In genomic region chr15:83082730-83083386, GRCh38 we compare ENCODE assay signal across 23 cellular contexts. TPM values are rescaled to one million over a fixed set of nuclear protein-coding genes. Genes with fewer than 3 reads are reported as not detected.
"Had no signal": no experiment of that assay in that cellular context is flagged by ENCODE, and none has a peak within 500 bp of the region (broad histone marks: within the 10 kb centered on the region; RNA-seq: fewer than 3 reads in every experiment).

No MANE protein-coding gene starts in this region.

- FAIRE-seq: endometrium, keratinocyte had no signal

- H3K9ac ChIP-seq: parathyroid adenoma had no signal

- H3K4me3 ChIP-seq: esophagus squamous epithelium, lower lobe of right lung, right atrium auricular region, thoracic aorta, tibial nerve, upper lobe of right lung, uterus had no signal

- H3K79me2 ChIP-seq: parathyroid adenoma had no signal

- DNase-seq: cortex of kidney; effector memory CD8-positive, alpha-beta T cell; esophagus squamous epithelium; foreskin melanocyte; head of caudate nucleus; left ventricle myocardium superior; lower lobe of right lung; natural killer cell; stimulated activated CD4-positive, alpha-beta T cell treated with anti-CD3 and anti-CD28 coated beads, Interleukin-2, amount 100 ng/mL, for 24 hours; stimulated activated CD4-positive, alpha-beta T cell treated with anti-CD3 and anti-CD28 coated beads, Interleukin-4, amount 100 ng/mL, for 24 hours; stimulated activated naive CD4-positive, alpha-beta T cell treated with Interleukin-2 at 50 U/mL for 16 hours; upper lobe of right lung; uterus had no signal

- H3K27me3 ChIP-seq: right atrium auricular region, uterus had no signal

- H3K27ac Mint-ChIP-seq: effector memory CD8-positive, alpha-beta T cell; natural killer cell; progenitor cell of endocrine pancreas; stimulated activated effector memory CD8-positive, alpha-beta T cell treated with anti-CD3 and anti-CD28 coated beads, Interleukin-12 subunit alpha, Interleukin-12 subunit beta, amount 100 ng/mL, for 72 hours had no signal

- H3K4me3 Mint-ChIP-seq: effector memory CD8-positive, alpha-beta T cell; natural killer cell; stimulated activated effector memory CD8-positive, alpha-beta T cell treated with anti-CD3 and anti-CD28 coated beads, Interleukin-12 subunit alpha, Interleukin-12 subunit beta, amount 100 ng/mL, for 72 hours had no signal

- H3K9me3 Mint-ChIP-seq: effector memory CD8-positive, alpha-beta T cell; natural killer cell; stimulated activated effector memory CD8-positive, alpha-beta T cell treated with anti-CD3 and anti-CD28 coated beads, Interleukin-12 subunit alpha, Interleukin-12 subunit beta, amount 100 ng/mL, for 72 hours had no signal

- ATAC-seq: effector memory CD8-positive, alpha-beta T cell; left ventricle myocardium superior; lower lobe of right lung; natural killer cell; sciatic nerve; stimulated activated effector memory CD8-positive, alpha-beta T cell treated with anti-CD3 and anti-CD28 coated beads, Interleukin-12 subunit alpha, Interleukin-12 subunit beta, amount 100 ng/mL, for 72 hours; upper lobe of right lung had no signal

- H3K4me1 ChIP-seq: esophagus squamous epithelium, lower lobe of right lung, parathyroid adenoma, right atrium auricular region, tibial nerve, upper lobe of right lung, uterus had no signal

- H2AFZ ChIP-seq: parathyroid adenoma had no signal

- H3K4me1 Mint-ChIP-seq: stimulated activated effector memory CD8-positive, alpha-beta T cell treated with anti-CD3 and anti-CD28 coated beads, Interleukin-12 subunit alpha, Interleukin-12 subunit beta, amount 100 ng/mL, for 72 hours had no signal

- H3K36me3 Mint-ChIP-seq: natural killer cell had no signal

- H3K27ac ChIP-seq: esophagus squamous epithelium, lower lobe of right lung, neutrophil, parathyroid adenoma, right atrium auricular region, thoracic aorta, tibial nerve, upper lobe of right lung, uterus had no signal

- H3K9me3 ChIP-seq: esophagus squamous epithelium, lower lobe of right lung, neutrophil, right atrium auricular region, thoracic aorta, tibial nerve, upper lobe of right lung, uterus had no signal

- H3K36me3 ChIP-seq: esophagus squamous epithelium, lower lobe of right lung, neutrophil, right atrium auricular region, thoracic aorta, tibial nerve, upper lobe of right lung, uterus had no signal

RNA-seq across cellular contexts. Expression of gene TM6SF1, which starts 24.6 kb away (rescaled TPM):
- total RNA-seq: progenitor cell of endocrine pancreas had no signal
